7 cellular contexts compared by ENCODE assay signal in the genomic region with DNA sequence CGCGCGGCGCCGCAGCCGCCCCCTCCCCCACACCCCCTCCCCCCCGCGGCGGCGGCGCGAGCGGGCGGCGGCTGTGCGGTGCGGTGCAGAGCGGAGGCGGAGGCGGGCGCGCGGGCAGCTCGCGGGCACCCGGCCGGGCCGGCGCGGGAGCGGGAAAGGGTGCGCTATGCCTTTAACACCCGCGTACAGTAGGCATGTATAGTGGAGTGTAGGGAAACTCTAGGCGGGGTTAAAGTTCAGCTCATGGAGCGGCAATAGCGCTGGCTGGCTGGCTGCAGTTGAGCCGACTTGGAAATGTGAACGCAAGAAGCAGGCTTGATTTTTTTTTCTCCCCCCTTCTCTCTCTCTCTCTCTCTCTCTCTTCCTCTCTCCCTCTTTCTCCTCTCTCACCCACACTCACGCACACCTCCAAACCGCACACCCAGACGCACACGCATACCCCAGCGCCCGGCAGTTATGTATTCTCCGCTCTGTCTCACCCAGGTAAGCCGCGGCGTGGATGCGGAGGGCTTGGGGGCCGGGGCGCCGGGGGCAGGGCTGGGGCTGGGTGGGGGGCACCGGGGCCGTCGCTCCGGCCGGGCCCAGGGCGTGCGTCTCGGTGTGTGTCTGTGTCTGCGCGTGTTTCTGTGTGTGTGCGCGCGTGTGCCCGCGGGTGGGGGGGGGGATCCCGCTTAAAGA. TPM values are rescaled to one million over a fixed set of nuclear protein-coding genes. Genes with fewer than 3 reads are reported as not detected.
A peak's percentile ranks its signal among the peaks of the same experiment; 100 is the strongest.
DNase-seq lines count a peak whose midpoint lies in the region; ATAC-seq and TF ChIP-seq lines count a peak whose summit lies in the region.

A gene (plus strand): TSS at position 226 of the 678 bp plus-strand sequence.

- peak; percentile 63 for TF ChIP-seq POLR2A in erythroblast (IDR thresholded peaks at IDR 0.05; ENCODE audit: low read length)

- DNase-seq in H4 (ENCODE audit: low spot score) = peak; percentile 58
- peak; percentile 45 for DNase-seq in NCI-H510A treated with DMSO at 0.1 percent for 48 hours (lab: John Stamatoyannopoulos, UW)
- peak; percentile 23 for DNase-seq in activated CD8-positive, alpha-beta memory T cell treated with anti-CD3 and anti-CD28 coated beads, Interleukin-2, amount 50 U/mL, for 4 hours
- DNase-seq in erythroblast (lab: John Stamatoyannopoulos, UW) = peak; percentile 79 to 85
- peak; percentile 33 to 66 for DNase-seq in mesothelial cell of epicardium (ENCODE audit: low spot score in 2 of 2, unreplicated experiment in 2 of 2)

- H3K27ac Mint-ChIP-seq in mesothelial cell of epicardium = peak within 1 kb of the TSS; percentile 98

- H3K27me3 Mint-ChIP-seq in mesothelial cell of epicardium (ENCODE audit: low read depth) = no peaks in the 10 kb centered on the region

- peak within 1 kb of the TSS; percentile 72 for H3K27ac ChIP-seq in temporal lobe (ENCODE audit: low read depth, low read length)

- H3K4me3 Mint-ChIP-seq in mesothelial cell of epicardium = peak within 1 kb of the TSS; percentile 94

- H3K4me1 Mint-ChIP-seq in mesothelial cell of epicardium = peaks cover 64% of the 10 kb centered on the region

- H3K36me3 Mint-ChIP-seq in mesothelial cell of epicardium = no peaks in the 10 kb centered on the region

- no peak for ATAC-seq in GM21576 (IDR thresholded peaks at IDR 0.05; ENCODE audit: unreplicated experiment)

- H3K9me3 Mint-ChIP-seq in mesothelial cell of epicardium = no peaks in the 10 kb centered on the region

- no peak for TF ChIP-seq CTCF in mesothelial cell of epicardium (IDR thresholded peaks at IDR 0.05; ENCODE audit: unreplicated experiment)

RNA-seq across cellular contexts. Expression of the gene that starts here (rescaled TPM):
- 3.9 and 7.4 TPM in 2 replicates for total RNA-seq in H4 (2014; rRNA removed; shearing (Covaris generic))
- total RNA-seq in mesothelial cell of epicardium = 152 to 163 TPM (median 162 TPM) in 3 replicates
- 85.8 TPM for total RNA-seq in temporal lobe

Comparison
In these comparisons a context has a peak if more than half of its experiments do, and no peak if none do; other contexts are left out.
1. RNA of the gene that starts here (total RNA-seq): 152 to 163 TPM in mesothelial cell of epicardium and 85.8 TPM in temporal lobe (single experiment); 3.9 to 7.4 TPM in H4; every median in the first group is over 10 times any median in the second.
2. DNase-seq: peak in every context shown above with its lines; median percentile 82 in erythroblast; 58 in H4; 50 in mesothelial cell of epicardium; 45 in NCI-H510A treated with DMSO at 0.1 percent for 48 hours; 23 in activated CD8-positive, alpha-beta memory T cell treated with anti-CD3 and anti-CD28 coated beads, Interleukin-2, amount 50 U/mL, for 4 hours.